Comparison of ENCODE assay signal across 8 cellular contexts in the genomic region with DNA sequence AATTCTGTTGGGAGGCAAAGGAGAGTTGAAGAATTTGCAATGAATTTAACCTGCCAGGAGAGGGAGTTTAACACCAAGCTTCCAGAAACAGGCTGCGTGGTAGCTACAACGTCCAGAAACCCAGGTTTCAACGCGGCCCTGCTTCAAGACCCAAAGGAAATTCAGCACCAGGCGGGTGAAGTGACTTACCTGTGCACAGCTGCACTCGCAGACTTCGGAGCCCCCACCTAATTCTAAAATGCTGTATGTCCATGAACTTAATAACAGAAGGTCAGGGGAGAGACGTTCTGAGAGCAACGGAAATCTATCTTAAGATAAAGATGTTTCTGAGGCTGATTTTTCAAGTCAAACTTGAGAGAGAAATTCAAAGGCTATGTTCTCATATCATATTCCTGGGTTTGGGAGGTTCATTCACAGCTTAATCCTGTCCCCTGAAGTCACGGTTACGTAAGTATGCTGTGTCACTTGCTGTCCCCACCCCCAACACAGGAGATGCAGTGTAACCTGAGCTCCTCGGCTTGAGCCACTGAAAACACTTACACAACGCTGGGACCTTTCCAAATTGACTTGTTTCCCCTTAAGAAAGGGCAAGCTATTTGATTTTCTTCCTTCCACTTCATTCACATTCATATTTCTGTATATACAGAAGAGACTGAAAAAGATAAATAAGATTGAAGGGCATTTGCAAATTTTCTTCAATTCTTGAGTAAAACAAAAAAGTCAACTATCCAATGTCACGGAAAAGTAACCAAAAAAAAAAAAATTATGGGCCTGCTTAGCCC. TPM values are rescaled to one million over a fixed set of nuclear protein-coding genes. Genes with fewer than 3 reads are reported as not detected.
DNase-seq lines count a peak whose midpoint lies in the region; ATAC-seq, FAIRE-seq and TF ChIP-seq lines count a peak whose summit lies in the region.

No MANE protein-coding gene starts in this region.

- H3K36me3 Mint-ChIP-seq in activated naive CD8-positive, alpha-beta T cell = peaks cover under 1% of the 10 kb centered on the region

- H3K4me3 ChIP-seq in SJCRH30 (peak overlapping the region; percentile 44), gastroesophageal sphincter (peak overlapping the region in 1 of 2 donors; percentile 29), aorta (ENCODE audit: low read length in 2 of 2) (no peak overlapping the region)

- no peak overlapping the region for H3K4me3 Mint-ChIP-seq in activated naive CD8-positive, alpha-beta T cell

- no peaks in the 10 kb centered on the region for H3K9me3 Mint-ChIP-seq in activated naive CD8-positive, alpha-beta T cell (ENCODE audit: low read depth)

- intact Hi-C loops in aorta (cut with DNase I) = loop anchor here (1.0 to 5.0 kb wide), 3 partner anchors 23 to 73 kb away; partner anchors contain the start of gene CLIP1 (in 1 of the 2)

- ATAC-seq in gastroesophageal sphincter = peak; percentile 87
- ATAC-seq in aorta (ENCODE audit: low FRiP score) = peak; percentile 91
- no peak for ATAC-seq in GM19328 (IDR thresholded peaks at IDR 0.05; ENCODE audit: unreplicated experiment)

- no peak for TF ChIP-seq POLR2A in gastroesophageal sphincter (IDR thresholded peaks at IDR 0.05)

- H3K27me3 Mint-ChIP-seq in activated naive CD8-positive, alpha-beta T cell = no peaks in the 10 kb centered on the region

- peak; percentile 84 for DNase-seq in LHCN-M2 (ENCODE audit: low read depth)
- DNase-seq in SJCRH30 = peak; percentile 80 to 85
- peak in 44 of 56 donors; percentile 4 to 59 (median 20) for DNase-seq in nucleus accumbens (lab: John Stamatoyannopoulos, UW)
- peak; percentile 75 to 82 for DNase-seq in aorta

- TF ChIP-seq EP300 in gastroesophageal sphincter (IDR thresholded peaks at IDR 0.05) = no peak

- no peaks in the 10 kb centered on the region for H3K9me3 ChIP-seq in SJCRH30 (replicated peaks)
- no peaks in the 10 kb centered on the region for H3K9me3 ChIP-seq in gastroesophageal sphincter
- no peaks in the 10 kb centered on the region for H3K9me3 ChIP-seq in aorta (ENCODE audit: control insufficient read depth, low read length)

- H3K27me3 ChIP-seq in SJCRH30 (no peaks in the 10 kb centered on the region), gastroesophageal sphincter (no peaks in the 10 kb centered on the region), aorta (ENCODE audit: control insufficient read depth in 1 of 2, insufficient read depth in 2 of 2, low read length in 1 of 2) (no peaks in the 10 kb centered on the region)

- H3K27ac Mint-ChIP-seq in activated naive CD8-positive, alpha-beta T cell = peak overlapping the region; percentile 75

- peaks cover 5% of the 10 kb centered on the region; the same call in 1 of the 2 replicates for H3K4me1 ChIP-seq in SJCRH30
- H3K4me1 ChIP-seq in gastroesophageal sphincter = peaks cover 0 to 82% (median 19%) of the 10 kb centered on the region in 3 donors
- no peaks in the 10 kb centered on the region for H3K4me1 ChIP-seq in aorta (ENCODE audit: control insufficient read depth in 1 of 2, insufficient read depth in 2 of 2, low read length in 2 of 2)

- TF ChIP-seq CTCF in gastroesophageal sphincter (IDR thresholded peaks at IDR 0.05) = peak; percentile 34 to 79 (median 76)

- peak; percentile 87 for FAIRE-seq in G401.6 (lab: Jason Lieb, UNC)

- H3K36me3 ChIP-seq in SJCRH30 (no peaks in the 10 kb centered on the region), gastroesophageal sphincter (no peaks in the 10 kb centered on the region), aorta (ENCODE audit: control insufficient read depth in 1 of 2, insufficient read depth in 2 of 2, low read length in 1 of 2) (no peaks in the 10 kb centered on the region)

- 13 to 15% methylated on average over 14 of the region's 14 CpGs for WGBS in gastroesophageal sphincter (ENCODE audit: low coverage in 1 of 2), 2 donors
- WGBS in aorta, 2 donors = 2 to 4% methylated on average over 14 of the region's 14 CpGs

- H3K4me1 Mint-ChIP-seq in activated naive CD8-positive, alpha-beta T cell (ENCODE audit: low read depth) = peaks cover 32% of the 10 kb centered on the region

- H3K27ac ChIP-seq in SJCRH30 (peak overlapping the region; percentile 97), gastroesophageal sphincter (peak overlapping the region; percentile 87 to 98 (median 91)), aorta (ENCODE audit: low read depth in 1 of 2, low read length in 2 of 2) (peak overlapping the region; percentile 98 to 100)

RNA-seq across cellular contexts. Expression of gene CLIP1, which starts 22.7 kb away (rescaled TPM):
- total RNA-seq in LHCN-M2 (2014; rRNA removed) (35.1 and 38.3 TPM in 2 replicates), gastroesophageal sphincter (100 to 1,000 TPM; 186 to 272 (median 208) TPM), aorta (100 to 1,000 TPM; 125 to 182 TPM)
- polyA plus RNA-seq in LHCN-M2 (2012) = 14.6 TPM
- total RNA-seq in SJCRH30 (2014; rRNA removed; shearing (Covaris generic)) = 17.2 and 18.0 TPM in 2 replicates
- 10 to 100 TPM; 33.2 to 37.2 TPM for polyA plus RNA-seq in aorta

Comparison
In these comparisons a context has a peak if more than half of its experiments do, and no peak if none do; other contexts are left out.
1. DNase-seq: peak in every context shown above with its lines; median percentile 84 in LHCN-M2; 82 in SJCRH30; 78 in aorta; 20 in nucleus accumbens.